ENCODE assay signal across 19 cellular contexts in genomic region chr6:167711784-167712183, GRCh38.
"Had no signal": no experiment of that assay in that cellular context is flagged by ENCODE, and none has a peak within 500 bp of the region (broad histone marks: within the 10 kb centered on the region; RNA-seq: fewer than 3 reads in every experiment).

No MANE protein-coding gene starts in this region.

- H3K4me1 ChIP-seq: ascending aorta, breast epithelium, parathyroid adenoma, tibial artery had no signal

- H3K4me3 ChIP-seq: ascending aorta, breast epithelium, tibial artery had no signal

- H3K9ac ChIP-seq: parathyroid adenoma had no signal

- H3K9me3 ChIP-seq: ascending aorta, breast epithelium, neutrophil, tibial artery had no signal

- H3K27me3 ChIP-seq: ascending aorta had no signal

- DNase-seq: activated B cell treated with CpG ODN at 0.5 μM for 24 hours; activated CD4-positive, alpha-beta T cell treated with anti-CD3 and anti-CD28 coated beads for 4 hours; activated CD8-positive, alpha-beta memory T cell treated with anti-CD3 and anti-CD28 coated beads, Interleukin-2, amount 50 U/mL, for 4 hours; activated CD8-positive, alpha-beta T cell treated with anti-CD3 and anti-CD28 coated beads, Interleukin-2, amount 10 ng/mL, durations not matched to agents 7 days and 5 days; activated naive CD4-positive, alpha-beta T cell treated with anti-CD3 and anti-CD28 coated beads, Interleukin-2, amount 50 U/mL, for 16 hours; activated T-cell treated with anti-CD3 and anti-CD28 coated beads, Interleukin-2, amount 50 U/mL, for 4 hours; cerebellar nuclear complex; effector memory CD4-positive, alpha-beta T cell; naive B cell; stimulated activated CD4-positive, alpha-beta T cell treated with anti-CD3 and anti-CD28 coated beads, Interleukin-12 subunit alpha, Interleukin-12 subunit beta, amount 100 ng/mL, for 4 hours; stimulated activated naive CD8-positive, alpha-beta T cell treated with anti-CD3 and anti-CD28 coated beads, Interleukin-15, Interleukin-2, amounts not matched to agents 100 U/mL and 50 U/mL, for 24 hours; substantia nigra; T-helper 1 cell; T-helper 9 cell; tibial artery had no signal

- ATAC-seq: activated CD8-positive, alpha-beta T cell treated with anti-CD3 and anti-CD28 coated beads, Interleukin-2, amount 10 ng/mL, durations not matched to agents 7 days and 5 days; activated T-cell treated with anti-CD3 and anti-CD28 coated beads, Interleukin-2, amount 50 U/mL, for 4 hours; stimulated activated naive CD8-positive, alpha-beta T cell treated with anti-CD3 and anti-CD28 coated beads, Interleukin-15, Interleukin-2, amounts not matched to agents 100 U/mL and 50 U/mL, for 24 hours had no signal

- H3K27ac ChIP-seq: ascending aorta, breast epithelium, neutrophil, parathyroid adenoma, tibial artery had no signal

- H3K36me3 ChIP-seq: ascending aorta, breast epithelium, neutrophil, tibial artery had no signal
